In genomic region chr21:17660449-17660848, GRCh38 we compare ENCODE assay signal across 19 cellular contexts. TPM values are rescaled to one million over a fixed set of nuclear protein-coding genes. Genes with fewer than 3 reads are reported as not detected.
DNase-seq lines count a peak whose midpoint lies in the region; ATAC-seq and TF ChIP-seq lines count a peak whose summit lies in the region.
"Had no signal": no experiment of that assay in that cellular context is flagged by ENCODE, and none has a peak within 500 bp of the region (broad histone marks: within the 10 kb centered on the region; RNA-seq: fewer than 3 reads in every experiment).

No MANE protein-coding gene starts in this region.

- ATAC-seq in HG03095 (IDR thresholded peaks at IDR 0.05; ENCODE audit: unreplicated experiment) (no peak), GM21825 (IDR thresholded peaks at IDR 0.05; ENCODE audit: unreplicated experiment) (no peak), T-helper 17 cell (no peak)
- ATAC-seq: activated T-helper 17 cell treated with anti-CD3 and anti-CD28 coated beads, Interleukin-2, amount 50 U/mL, for 72 hours; effector memory CD8-positive, alpha-beta T cell; left cardiac atrium; naive thymus-derived CD4-positive, alpha-beta T cell had no signal

- TF ChIP-seq CTCF in retinal pigment epithelial cell (conservative IDR thresholded peaks at IDR 0.05; ENCODE audit: low read depth, low read length): no peak

- H3K27ac Mint-ChIP-seq in T-helper 17 cell: no peak overlapping the region
- H3K27ac Mint-ChIP-seq: activated CD4-positive, alpha-beta memory T cell treated with anti-CD3 and anti-CD28 coated beads, Interleukin-2, amount 10 ng/mL, durations not matched to agents 7 days and 5 days; activated T-helper 17 cell treated with anti-CD3 and anti-CD28 coated beads, Interleukin-2, amount 50 U/mL, for 72 hours; CD4-positive, alpha-beta memory T cell; effector memory CD8-positive, alpha-beta T cell; naive thymus-derived CD4-positive, alpha-beta T cell; stimulated activated naive CD8-positive, alpha-beta T cell treated with anti-CD3 and anti-CD28 coated beads, Interleukin-15, Interleukin-2, amounts not matched to agents 100 ng/mL and 50 ng/mL, for 24 hours had no signal

- H3K4me1 Mint-ChIP-seq in T-helper 17 cell: no peaks in the 10 kb centered on the region
- H3K4me1 Mint-ChIP-seq: activated T-helper 17 cell treated with anti-CD3 and anti-CD28 coated beads, Interleukin-2, amount 50 U/mL, for 72 hours; CD4-positive, alpha-beta memory T cell; naive thymus-derived CD4-positive, alpha-beta T cell had no signal

- H3K36me3 Mint-ChIP-seq in T-helper 17 cell (ENCODE audit: low read depth): no peaks in the 10 kb centered on the region
- H3K36me3 Mint-ChIP-seq: CD4-positive, alpha-beta memory T cell; naive thymus-derived CD4-positive, alpha-beta T cell had no signal

- H3K4me3 ChIP-seq in retinal pigment epithelial cell (ENCODE audit: low read length): no peak overlapping the region
- H3K4me3 ChIP-seq: body of pancreas, HAP-1, right atrium auricular region had no signal

- DNase-seq in GM04504 (ENCODE audit: low read depth) (peak; percentile 28), NOMO-1 (lab: John Stamatoyannopoulos, UW; ENCODE audit: unreplicated experiment in 2 of 2) (peak; percentile 62 to 86), dedifferentiated amniotic fluid mesenchymal stem cell (ENCODE audit: extremely low spot score) (peak; percentile 61), retinal pigment epithelial cell (ENCODE audit: low read depth) (peak; percentile 64), T-helper 17 cell (no peak)
- DNase-seq: activated CD4-positive, alpha-beta memory T cell treated with anti-CD3 and anti-CD28 coated beads, Interleukin-2, amount 10 ng/mL, durations not matched to agents 7 days and 5 days; CD4-positive, alpha-beta memory T cell; effector memory CD8-positive, alpha-beta T cell; GDM1; left cardiac atrium; naive thymus-derived CD4-positive, alpha-beta T cell; stimulated activated CD4-positive, alpha-beta T cell treated with anti-CD3 and anti-CD28 coated beads, Interleukin-4, amount 100 ng/mL, for 4 hours had no signal

- H3K9me3 ChIP-seq in T-helper 17 cell (ENCODE audit: control insufficient read depth, low read length, poor library complexity, severe bottlenecking): no peaks in the 10 kb centered on the region
- H3K9me3 ChIP-seq: body of pancreas, HAP-1 had no signal

- H3K4me3 Mint-ChIP-seq in T-helper 17 cell: no peak overlapping the region
- H3K4me3 Mint-ChIP-seq: activated CD4-positive, alpha-beta memory T cell treated with anti-CD3 and anti-CD28 coated beads, Interleukin-2, amount 10 ng/mL, durations not matched to agents 7 days and 5 days; activated T-helper 17 cell treated with anti-CD3 and anti-CD28 coated beads, Interleukin-2, amount 50 U/mL, for 72 hours; CD4-positive, alpha-beta memory T cell; effector memory CD8-positive, alpha-beta T cell; naive thymus-derived CD4-positive, alpha-beta T cell; stimulated activated naive CD8-positive, alpha-beta T cell treated with anti-CD3 and anti-CD28 coated beads, Interleukin-15, Interleukin-2, amounts not matched to agents 100 ng/mL and 50 ng/mL, for 24 hours had no signal

- H3K27me3 Mint-ChIP-seq in T-helper 17 cell: peaks cover 53% of the 10 kb centered on the region

RNA-seq across cellular contexts. Expression of gene BTG3, which starts 47.7 kb away (rescaled TPM):
- 10 to 100 TPM; 96.2 to 100.0 TPM for total RNA-seq in T-helper 17 cell

Comparison
In these comparisons a context has a peak if more than half of its experiments do, and no peak if none do; other contexts are left out.
1. DNase-seq: peak in GM04504 (single experiment), NOMO-1 (2 of 2), dedifferentiated amniotic fluid mesenchymal stem cell (single experiment) and retinal pigment epithelial cell (single experiment); none in T-helper 17 cell (0 of 3).